In genomic region chr10:130137659-130138478, GRCh38 we compare ENCODE assay signal across 7 cellular contexts. TPM values are rescaled to one million over a fixed set of nuclear protein-coding genes. Genes with fewer than 3 reads are reported as not detected.
DNase-seq lines count a peak whose midpoint lies in the region; ATAC-seq and TF ChIP-seq lines count a peak whose summit lies in the region.

No MANE protein-coding gene starts in this region.

- ATAC-seq in HCT116 (no peak), gastroesophageal sphincter (no peak)

- DNase-seq in HCT116 (ENCODE audit: low read depth, low spot score) (no peak), smooth muscle cell (lab: John Stamatoyannopoulos, UW; ENCODE audit: unreplicated experiment) (no peak), NCI-H748 (lab: John Stamatoyannopoulos, UW; ENCODE audit: unreplicated experiment) (no peak), NCI-H187 (lab: John Stamatoyannopoulos, UW) (no peak), MV-4-11 (lab: John Stamatoyannopoulos, UW) (no peak)

- POLR2A ChIA-PET in HCT116 (lab: Charles Lee), result interaction anchor here (2.9 kb wide), 1 partner anchor 27 kb away, joined by 13 read pairs; the partner anchor contains the start of gene C10orf143

- H3K4me3 ChIP-seq in HCT116 (replicated peaks in 1 of 2; ENCODE audit: low read depth in 1 of 2, low read length in 2 of 2) (peak overlapping the region; percentile 61 to 73), WI38 (ENCODE audit: low read depth, low read length) (peak overlapping the region; percentile 85), gastroesophageal sphincter (peak overlapping the region; percentile 94 to 100), smooth muscle cell (peak overlapping the region; percentile 99)

- H3K4me1 ChIP-seq in HCT116 (ENCODE audit: control insufficient read depth in 1 of 2, insufficient read depth in 2 of 2, low read length in 2 of 2), result peaks cover 8 to 24% of the 10 kb centered on the region in 2 experiments; a peak in 3 of 4 replicates
- peaks cover 0 to 70% (median 20%) of the 10 kb centered on the region in 3 donors for H3K4me1 ChIP-seq in gastroesophageal sphincter
- H3K4me1 ChIP-seq in smooth muscle cell (ENCODE audit: low read depth), result peaks cover 13% of the 10 kb centered on the region

- TF ChIP-seq EP300 in gastroesophageal sphincter (IDR thresholded peaks at IDR 0.05), result no peak

- intact Hi-C loops in HCT116 (cut with micrococcal nuclease), result no loop called here

- TF ChIP-seq CTCF in HCT116 (IDR thresholded peaks at IDR 0.05 in 2 of 3, conservative IDR thresholded peaks at IDR 0.05 in 1 of 3; ENCODE audit: borderline replicate concordance in 1 of 3, insufficient read depth in 1 of 3, low read depth in 2 of 3, low read length in 2 of 3) (no peak), WI38 (IDR thresholded peaks at IDR 0.05; ENCODE audit: low read depth, low read length) (no peak), gastroesophageal sphincter (IDR thresholded peaks at IDR 0.05) (no peak), smooth muscle cell (IDR thresholded peaks at IDR 0.05; ENCODE audit: borderline replicate concordance, insufficient read depth, poor library complexity, severe bottlenecking) (no peak)

- H3F3A ChIP-seq in smooth muscle cell (ENCODE audit: low read depth), result no peaks in the 10 kb centered on the region

- peaks cover 62% of the 10 kb centered on the region for H3K79me2 ChIP-seq in HCT116 (ENCODE audit: insufficient read depth, low read length)
- peaks cover 67% of the 10 kb centered on the region for H3K79me2 ChIP-seq in smooth muscle cell (ENCODE audit: low read depth)

- H3K36me3 ChIP-seq in HCT116 (ENCODE audit: control insufficient read depth in 1 of 2, insufficient read depth in 2 of 2, low read length in 2 of 2) (no peaks in the 10 kb centered on the region), gastroesophageal sphincter (peaks cover 0 to 20% of the 10 kb centered on the region in 2 donors), smooth muscle cell (ENCODE audit: low read depth) (no peaks in the 10 kb centered on the region)

- H2AFZ ChIP-seq in HCT116 (ENCODE audit: low read depth, low read length, poor library complexity, severe bottlenecking), result no peak overlapping the region
- no peak overlapping the region for H2AFZ ChIP-seq in smooth muscle cell (ENCODE audit: low read depth)

- 0 out of 2 replicates have a peak, but pooled peaks cover 6% of the 10 kb centered on the region for H4K20me1 ChIP-seq in HCT116 (ENCODE audit: insufficient read depth)
- peaks cover 61% of the 10 kb centered on the region for H4K20me1 ChIP-seq in smooth muscle cell (ENCODE audit: low read depth)

- H3K9me3 ChIP-seq in HCT116 (ENCODE audit: control insufficient read depth in 1 of 2, insufficient read depth in 1 of 2, low read depth in 1 of 2, low read length in 2 of 2) (no peaks in the 10 kb centered on the region), gastroesophageal sphincter (no peaks in the 10 kb centered on the region), smooth muscle cell (replicated peaks; ENCODE audit: low read depth) (no peaks in the 10 kb centered on the region)

- H3K4me2 ChIP-seq in HCT116 (ENCODE audit: low read length) (peak overlapping the region; percentile 75), smooth muscle cell (peak overlapping the region; percentile 90)

- TF ChIP-seq POLR2A in HCT116 (IDR thresholded peaks at IDR 0.05; ENCODE audit: borderline replicate concordance, extremely low read depth, insufficient read depth, insufficient read length), result no peak
- no peak for TF ChIP-seq POLR2A in gastroesophageal sphincter (IDR thresholded peaks at IDR 0.05)

- H3K27ac ChIP-seq in HCT116 (ENCODE audit: low read depth, low read length) (peak overlapping the region; percentile 56; the same call in 1 of the 2 replicates), gastroesophageal sphincter (no peak overlapping the region), smooth muscle cell (ENCODE audit: low read depth) (peak overlapping the region; percentile 97)

- RAD21 ChIA-PET in HCT116 (lab: Charles Lee; ENCODE audit: low non-redundant PET in 1 of 2, low total read pairs in 2 of 2, uncharacterized antibody in 2 of 2, unreplicated experiment in 2 of 2), result no interaction called here

- CTCF ChIA-PET in HCT116 (lab: Charles Lee), result interaction anchor here (3.7 kb wide), 1 partner anchor 27 kb away, joined by 16 read pairs; the partner anchor contains the start of gene C10orf143

- BruUV-seq in HCT116 (replicated peaks; lab: Mats Ljungman, UMichigan), result no TSS peak

- H3K27me3 ChIP-seq in HCT116 (ENCODE audit: insufficient read depth, low read length) (no peaks in the 10 kb centered on the region), gastroesophageal sphincter (no peaks in the 10 kb centered on the region), smooth muscle cell (ENCODE audit: low read depth) (no peaks in the 10 kb centered on the region)

- no peaks in the 10 kb centered on the region for H3K9me2 ChIP-seq in HCT116 (ENCODE audit: insufficient read depth)

- WGBS in gastroesophageal sphincter (ENCODE audit: low coverage in 1 of 2), 2 donors, result 86 to 87% methylated on average over 13 to 22 of the region's 28 CpGs
- WGBS in smooth muscle cell (ENCODE audit: low lambda C conversion rate), result 91% methylated on average over 28 of the region's 28 CpGs

- H3K9ac ChIP-seq in HCT116 (ENCODE audit: low read length) (peak overlapping the region; percentile 73), smooth muscle cell (ENCODE audit: low read depth) (peak overlapping the region; percentile 97)

- TF ChIP-seq RAD21 in HCT116 (IDR thresholded peaks at IDR 0.05; ENCODE audit: low read depth), result no peak

TF ChIP-seq in HCT116, 20 proteins besides CTCF, POLR2A, EP300 and RAD21:
- TF ChIP-seq ZFX (IDR thresholded peaks at IDR 0.05) (no peak), SRF (IDR thresholded peaks at IDR 0.05; ENCODE audit: low read depth) (no peak), TCF7L2 (IDR thresholded peaks at IDR 0.05; ENCODE audit: borderline replicate concordance, extremely low read depth, insufficient read depth, insufficient read length) (no peak), EZH2phosphoT487 (IDR thresholded peaks at IDR 0.05; ENCODE audit: borderline replicate concordance) (no peak), YY1 (IDR thresholded peaks at IDR 0.05; ENCODE audit: extremely low read depth, insufficient replicate concordance, low read depth, low read length) (no peak)
- TF ChIP-seq, protein P1, sequence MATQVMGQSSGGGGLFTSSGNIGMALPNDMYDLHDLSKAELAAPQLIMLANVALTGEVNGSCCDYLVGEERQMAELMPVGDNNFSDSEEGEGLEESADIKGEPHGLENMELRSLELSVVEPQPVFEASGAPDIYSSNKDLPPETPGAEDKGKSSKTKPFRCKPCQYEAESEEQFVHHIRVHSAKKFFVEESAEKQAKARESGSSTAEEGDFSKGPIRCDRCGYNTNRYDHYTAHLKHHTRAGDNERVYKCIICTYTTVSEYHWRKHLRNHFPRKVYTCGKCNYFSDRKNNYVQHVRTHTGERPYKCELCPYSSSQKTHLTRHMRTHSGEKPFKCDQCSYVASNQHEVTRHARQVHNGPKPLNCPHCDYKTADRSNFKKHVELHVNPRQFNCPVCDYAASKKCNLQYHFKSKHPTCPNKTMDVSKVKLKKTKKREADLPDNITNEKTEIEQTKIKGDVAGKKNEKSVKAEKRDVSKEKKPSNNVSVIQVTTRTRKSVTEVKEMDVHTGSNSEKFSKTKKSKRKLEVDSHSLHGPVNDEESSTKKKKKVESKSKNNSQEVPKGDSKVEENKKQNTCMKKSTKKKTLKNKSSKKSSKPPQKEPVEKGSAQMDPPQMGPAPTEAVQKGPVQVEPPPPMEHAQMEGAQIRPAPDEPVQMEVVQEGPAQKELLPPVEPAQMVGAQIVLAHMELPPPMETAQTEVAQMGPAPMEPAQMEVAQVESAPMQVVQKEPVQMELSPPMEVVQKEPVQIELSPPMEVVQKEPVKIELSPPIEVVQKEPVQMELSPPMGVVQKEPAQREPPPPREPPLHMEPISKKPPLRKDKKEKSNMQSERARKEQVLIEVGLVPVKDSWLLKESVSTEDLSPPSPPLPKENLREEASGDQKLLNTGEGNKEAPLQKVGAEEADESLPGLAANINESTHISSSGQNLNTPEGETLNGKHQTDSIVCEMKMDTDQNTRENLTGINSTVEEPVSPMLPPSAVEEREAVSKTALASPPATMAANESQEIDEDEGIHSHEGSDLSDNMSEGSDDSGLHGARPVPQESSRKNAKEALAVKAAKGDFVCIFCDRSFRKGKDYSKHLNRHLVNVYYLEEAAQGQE (IDR thresholded peaks at IDR 0.05; ENCODE audit: low read depth), result no peak
- TF ChIP-seq, protein P2, sequence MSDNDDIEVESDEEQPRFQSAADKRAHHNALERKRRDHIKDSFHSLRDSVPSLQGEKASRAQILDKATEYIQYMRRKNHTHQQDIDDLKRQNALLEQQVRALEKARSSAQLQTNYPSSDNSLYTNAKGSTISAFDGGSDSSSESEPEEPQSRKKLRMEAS (IDR thresholded peaks at IDR 0.05), result no peak

RNA-seq across cellular contexts. Expression of gene GLRX3, which starts 1.7 kb away (rescaled TPM):
- total RNA-seq in HCT116 (2021; ENCODE audit: unreplicated experiment) (59.1 TPM), gastroesophageal sphincter (100 to 1,000 TPM in 1 of 4 donors, 10 to 100 TPM in 3; 42.3 to 103 (median 48.6) TPM), smooth muscle cell (101 and 125 TPM in 2 replicates)
- 18.0 and 26.8 TPM in 2 replicates for polyA plus RNA-seq in HCT116 (2012)
- 127 and 132 TPM in 2 replicates for polyA plus RNA-seq in smooth muscle cell

RNA-seq across cellular contexts. Expression of gene C10orf143, which starts 27.2 kb away (rescaled TPM):
- total RNA-seq in HCT116 (2021; ENCODE audit: unreplicated experiment), result 0.66 TPM
- 0.40 and 0.50 TPM in 2 replicates for polyA plus RNA-seq in HCT116 (2012)
- 1 to 10 TPM; 1.1 to 5.4 (median 4.6) TPM for total RNA-seq in gastroesophageal sphincter
- total RNA-seq in smooth muscle cell, result not detected in 2 replicates
- 2.0 and 3.4 TPM in 2 replicates for polyA plus RNA-seq in smooth muscle cell

Comparison
In these comparisons a context has a peak if more than half of its experiments do, and no peak if none do; other contexts are left out.
1. H3K27ac ChIP-seq: peak in HCT116 (single experiment) and smooth muscle cell (single experiment); none in gastroesophageal sphincter (0 of 4).
2. Peak in every context shown above with its lines, with median percentiles within 50 percentile points of each other: H3K4me3 ChIP-seq.